Comparison of ENCODE assay signal across 8 cellular contexts in the genomic region with DNA sequence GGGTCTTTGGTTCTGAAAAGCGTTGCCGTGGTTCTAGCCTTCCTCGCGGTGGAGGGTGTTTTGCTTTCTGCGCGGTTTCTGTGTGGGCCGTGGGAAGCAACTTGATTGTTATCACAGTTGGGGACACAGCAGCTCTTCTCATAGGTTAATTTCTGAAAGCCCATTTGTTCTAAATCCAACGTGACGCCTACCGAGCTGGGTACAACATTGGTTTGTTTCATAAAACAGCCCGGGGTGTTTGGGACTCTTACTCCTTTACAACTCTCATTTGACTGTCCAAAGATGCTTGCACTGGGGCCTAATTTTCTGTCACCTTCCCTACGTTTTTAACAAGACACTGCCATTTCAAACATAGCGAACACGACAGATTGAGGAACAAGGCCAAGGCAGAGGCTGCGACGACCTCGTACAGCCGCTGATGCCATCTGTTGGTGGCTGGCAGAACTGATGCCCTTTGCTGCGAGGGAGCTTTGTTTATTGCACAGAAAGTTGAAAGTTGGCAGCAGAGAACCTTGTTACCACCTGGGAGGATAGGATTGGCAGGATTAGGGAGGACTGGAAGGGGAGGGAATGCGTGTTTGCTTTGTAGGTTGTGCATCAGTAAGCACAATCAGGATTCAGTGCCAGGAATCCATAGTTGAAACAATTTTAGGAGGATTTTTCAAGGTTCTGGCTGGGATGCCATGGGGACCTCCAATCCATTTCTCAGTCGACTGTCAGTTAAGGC.
A peak's percentile ranks its signal among the peaks of the same experiment; 100 is the strongest.
DNase-seq lines count a peak whose midpoint lies in the region; ATAC-seq, FAIRE-seq and TF ChIP-seq lines count a peak whose summit lies in the region.

No MANE protein-coding gene starts in this region.

- peaks cover 1 to 2% of the 10 kb centered on the region in 2 experiments for H4K20me1 ChIP-seq in H1 (replicated peaks in 1 of 2; ENCODE audit: control insufficient read depth in 1 of 2, insufficient read depth in 2 of 2, low read length in 2 of 2)

- peak; percentile 85 to 89 for TF ChIP-seq RAD21 in H1 (IDR thresholded peaks at IDR 0.05 in 1 of 2, conservative IDR thresholded peaks at IDR 0.05 in 1 of 2; ENCODE audit: low read depth in 2 of 2, low read length in 2 of 2)

- H3K79me1 ChIP-seq in H1 (ENCODE audit: low read depth, low read length), result peaks cover 2% of the 10 kb centered on the region; the same call in 1 of the 2 replicates

- FAIRE-seq in HTR-8/SVneo (lab: Jason Lieb, UNC) (peak; percentile 93), H1 (lab: Jason Lieb, UNC) (peak; percentile 81)

- H3K18ac ChIP-seq in H1 (ENCODE audit: extremely low read depth, low read length), result 0 out of 2 replicates have a peak overlapping the region, but pooled peaks have one; percentile 53

- H2BK5ac ChIP-seq in H1 (ENCODE audit: low read depth, low read length), result no peak overlapping the region; the same call in 1 of the 2 replicates

- 0 out of 2 replicates have a peak overlapping the region, but pooled peaks have one; percentile 21 for H2BK12ac ChIP-seq in H1 (ENCODE audit: low read depth, low read length)

- no peak overlapping the region for H3K14ac ChIP-seq in H1 (ENCODE audit: insufficient read length)

- H3K27ac ChIP-seq in H1 (ENCODE audit: low read depth, low read length), result no peak overlapping the region

- peaks cover 0 to 20% (median 12%) of the 10 kb centered on the region in 4 experiments; a peak in 6 of 7 replicates for H3K4me1 ChIP-seq in H1 (replicated peaks in 1 of 4; ENCODE audit: control insufficient read depth in 3 of 4, insufficient read depth in 4 of 4, low read length in 3 of 4)

- TF ChIP-seq POLR2A in H1 (IDR thresholded peaks at IDR 0.05; ENCODE audit: control extremely low read depth in 1 of 2, low read depth in 2 of 2, low read length in 2 of 2), result no peak

- no peak overlapping the region for H2BK120ac ChIP-seq in H1 (replicated peaks; ENCODE audit: low read depth, low read length)

- H2BK15ac ChIP-seq in H1 (ENCODE audit: low read length), result peak overlapping the region; percentile 74; the same call in 1 of the 2 replicates

- no peak for TF ChIP-seq EP300 in H1 (IDR thresholded peaks at IDR 0.05; ENCODE audit: borderline replicate concordance in 1 of 2, low read depth in 2 of 2, low read length in 2 of 2)

- H2BK20ac ChIP-seq in H1 (ENCODE audit: low read length), result peak overlapping the region; percentile 83; the same call in 1 of the 2 replicates

- H3K23me2 ChIP-seq in H1 (ENCODE audit: low read depth, low read length), result no peaks in the 10 kb centered on the region

- peaks cover 0 to 56% of the 10 kb centered on the region in 2 experiments; a peak in 3 of 4 replicates for H3K79me2 ChIP-seq in H1 (ENCODE audit: control insufficient read depth in 1 of 2, insufficient read depth in 2 of 2, low read length in 2 of 2)

- peak overlapping the region in 1 of 4 experiments; percentile 0; a peak in 1 of 7 replicates for H3K9ac ChIP-seq in H1 (replicated peaks in 1 of 4; ENCODE audit: extremely low read depth in 1 of 4, low read depth in 3 of 4, low read length in 3 of 4)

- H2AFZ ChIP-seq in H1 (ENCODE audit: low read length), result no peak overlapping the region

- no peak overlapping the region for H3K4ac ChIP-seq in H1 (replicated peaks; ENCODE audit: insufficient read length, low read depth, low read length)

- H3K36me3 ChIP-seq in H1 (ENCODE audit: control insufficient read depth in 2 of 4, insufficient read depth in 4 of 4, low read length in 3 of 4), result no peaks in the 10 kb centered on the region

- no peak overlapping the region for H3K4me3 ChIP-seq in H1 (ENCODE audit: extremely low read depth in 1 of 4, insufficient read depth in 2 of 4, low read depth in 3 of 4, low read length in 4 of 4)

- no peaks in the 10 kb centered on the region for H3K9me3 ChIP-seq in H1 (ENCODE audit: insufficient read depth in 2 of 2, low read depth in 1 of 2, low read length in 1 of 2)

- H3K27me3 ChIP-seq in H1 (replicated peaks in 1 of 4; ENCODE audit: control insufficient read depth in 3 of 4, extremely low read depth in 1 of 4, insufficient read depth in 3 of 4, low read length in 3 of 4), result no peaks in the 10 kb centered on the region

- H2AK5ac ChIP-seq in H1 (ENCODE audit: low read depth, low read length), result no peak overlapping the region

- 52% methylated on average over 21 of the region's 21 CpGs; no CpG with 5 or more reads in 1 of the 2 experiments for WGBS in H1 (ENCODE audit: extremely low coverage in 1 of 2, insufficient coverage in 1 of 2, insufficient read length in 1 of 2, insufficient replicate concordance in 2 of 2, low coverage in 1 of 2, low lambda C conversion rate in 2 of 2, missing lambda C conversion rate in 1 of 2), 2 experiments

- ATAC-seq in GM19328 (IDR thresholded peaks at IDR 0.05; ENCODE audit: unreplicated experiment), result no peak

- H3K23ac ChIP-seq in H1 (ENCODE audit: insufficient read length), result no peak overlapping the region

- no peak overlapping the region for H4K8ac ChIP-seq in H1 (ENCODE audit: extremely low read depth, insufficient read depth, low read length)

- no peak overlapping the region for H4K91ac ChIP-seq in H1 (replicated peaks; ENCODE audit: insufficient read length, low read length)

- CTCF ChIA-PET in GM10248 (lab: Yijun Ruan, JAX), result interaction anchor here (0.6 to 5.9 kb wide), 45 partner anchors 8 to 223 kb away, joined by 3 to 70 read pairs (median 5); no protein-coding TSS in a partner anchor
- CTCF ChIA-PET in H1 (lab: Charles Lee; ENCODE audit: partially characterized antibody), result interaction anchor here (0.7 to 5.4 kb wide), 42 partner anchors 10 to 234 kb away, joined by 3 to 63 read pairs (median 5); partner anchors contain the start of gene PITPNC1

- peak; percentile 76 for DNase-seq in GM10248 (ENCODE audit: extremely low spot score)
- peak; percentile 82 for DNase-seq in HTR-8/SVneo (ENCODE audit: insufficient read length, low spot score)
- peak; percentile 12 for DNase-seq in NK-92 (lab: John Stamatoyannopoulos, UW; ENCODE audit: unreplicated experiment)
- peak; percentile 41 to 52 (median 47) for DNase-seq in activated CD8-positive, alpha-beta memory T cell treated with anti-CD3 and anti-CD28 coated beads for 48 hours (ENCODE audit: low read depth in 2 of 3, low spot score in 2 of 3)
- DNase-seq in H1 (ENCODE audit: low read depth in 1 of 2, low spot score in 2 of 2), result peak; percentile 47 to 82
- peak; percentile 90 for DNase-seq in mesenteric fat pad (ENCODE audit: low spot score)
- peak; percentile 70 to 72 for DNase-seq in stimulated activated CD8-positive, alpha-beta memory T cell treated with anti-CD3 and anti-CD28 coated beads, Interleukin-2, amount 100 ng/mL, for 1 hour (ENCODE audit: low read depth in 2 of 2)

- peak overlapping the region in 1 of 2 experiments; percentile 1; a peak in 1 of 4 replicates for H3K4me2 ChIP-seq in H1 (ENCODE audit: insufficient read depth in 1 of 2, low read depth in 2 of 2, low read length in 2 of 2)

- H3K56ac ChIP-seq in H1 (replicated peaks; ENCODE audit: insufficient read length, low read depth, low read length), result no peak overlapping the region

- POLR2A ChIA-PET in GM10248 (lab: Yijun Ruan, JAX), result interaction anchor here (1.0 kb wide), 1 partner anchor 12 kb away, joined by 3 read pairs; no protein-coding TSS in a partner anchor
- POLR2A ChIA-PET in H1 (lab: Charles Lee; ENCODE audit: partially characterized antibody), result interaction anchor here (0.9 to 1.2 kb wide), 3 partner anchors 8 to 110 kb away, joined by 3 to 4 read pairs (median 3); no protein-coding TSS in a partner anchor

- no peak overlapping the region for H4K5ac ChIP-seq in H1 (ENCODE audit: insufficient read length, low read depth, low read length)

- peak; percentile 95 for TF ChIP-seq CTCF in GM10248 (IDR thresholded peaks at IDR 0.05; ENCODE audit: control extremely low read depth, extremely low read depth, low read depth, missing control alignments)
- TF ChIP-seq CTCF in H1 (IDR thresholded peaks at IDR 0.05; ENCODE audit: control extremely low read depth in 1 of 3, insufficient read depth in 1 of 3, low read depth in 1 of 3, low read length in 3 of 3), result peak; percentile 84 to 99 (median 96)

Comparison
In these comparisons a context has a peak if more than half of its experiments do, and no peak if none do; other contexts are left out.
1. DNase-seq: peak in every context shown above with its lines; median percentile 90 in mesenteric fat pad; 82 in HTR-8/SVneo; 76 in GM10248; 71 in stimulated activated CD8-positive, alpha-beta memory T cell treated with anti-CD3 and anti-CD28 coated beads, Interleukin-2, amount 100 ng/mL, for 1 hour; 64 in H1; 47 in activated CD8-positive, alpha-beta memory T cell treated with anti-CD3 and anti-CD28 coated beads for 48 hours; 12 in NK-92.